In the genomic region with DNA sequence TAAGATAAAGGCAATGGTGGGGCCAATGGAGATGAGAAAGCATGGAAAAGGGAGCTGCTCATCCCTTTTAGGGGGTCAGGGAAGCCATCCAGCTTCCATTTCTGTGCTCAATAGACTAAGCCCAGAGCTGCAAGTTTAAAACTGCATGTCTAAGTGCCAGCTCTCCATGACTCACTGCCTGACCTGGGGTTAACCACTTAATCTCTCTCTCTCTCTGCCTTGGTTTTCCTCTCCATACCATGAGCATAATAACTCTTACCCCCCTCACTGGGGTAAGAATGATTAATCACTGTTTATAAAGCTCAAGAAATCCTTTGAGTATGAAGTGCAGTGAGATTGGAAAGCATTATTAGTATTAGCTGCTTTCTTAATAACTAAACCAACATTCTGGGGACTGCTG, we compare ENCODE assay signal across 14 cellular contexts.
DNase-seq lines count a peak whose midpoint lies in the region; FAIRE-seq and TF ChIP-seq lines count a peak whose summit lies in the region.
"Had no signal": no experiment of that assay in that cellular context is flagged by ENCODE, and none has a peak within 500 bp of the region (broad histone marks: within the 10 kb centered on the region; RNA-seq: fewer than 3 reads in every experiment).

No MANE protein-coding gene starts in this region.

- no peak overlapping the region for H3K4ac ChIP-seq in trophoblast cell (ENCODE audit: low read depth, low read length)

- H2BK120ac ChIP-seq in trophoblast cell (ENCODE audit: insufficient read depth, low read length, poor library complexity) = no peak overlapping the region

- H3K36me3 ChIP-seq in WERI-Rb-1 (no peaks in the 10 kb centered on the region), smooth muscle cell (ENCODE audit: low read depth) (no peaks in the 10 kb centered on the region), trophoblast cell (ENCODE audit: control insufficient read depth in 1 of 2, insufficient read depth in 2 of 2, low read length in 2 of 2) (no peaks in the 10 kb centered on the region)
- H3K36me3 ChIP-seq: BLaER1 treated with 17β-estradiol and CSF1 and Interleukin-3, amounts not matched to agents 10 nM and 100 nM; sigmoid colon; thoracic aorta had no signal

- no peak overlapping the region for H3K23ac ChIP-seq in trophoblast cell (ENCODE audit: low read length)

- H2BK5ac ChIP-seq in trophoblast cell (ENCODE audit: low read depth, low read length, poor library complexity) = no peak overlapping the region

- H3K79me1 ChIP-seq in trophoblast cell (ENCODE audit: low read length) = no peaks in the 10 kb centered on the region

- peak; percentile 55 for DNase-seq in HTR-8/SVneo (ENCODE audit: insufficient read length, low spot score)
- peak; percentile 38 for DNase-seq in WERI-Rb-1
- DNase-seq in fibroblast of the conjunctiva (ENCODE audit: low read depth) = peak; percentile 46
- DNase-seq in smooth muscle cell (lab: John Stamatoyannopoulos, UW; ENCODE audit: unreplicated experiment) = no peak
- DNase-seq in trophoblast cell = no peak
- DNase-seq in GF-D8 (lab: John Stamatoyannopoulos, UW) = no peak
- no peak for DNase-seq in SKM-1 (lab: John Stamatoyannopoulos, UW; ENCODE audit: unreplicated experiment)
- DNase-seq: NCI-H2029; NCI-H510A; occipital lobe; sigmoid colon; stimulated activated CD4-positive, alpha-beta T cell treated with anti-CD3 and anti-CD28 coated beads, Interleukin-4, amount 100 ng/mL, for 4 hours had no signal

- H3K79me2 ChIP-seq in smooth muscle cell (ENCODE audit: low read depth) (no peaks in the 10 kb centered on the region), trophoblast cell (ENCODE audit: control insufficient read depth, insufficient read depth, low read length, poor library complexity) (no peaks in the 10 kb centered on the region)

- H3K18ac ChIP-seq in trophoblast cell (ENCODE audit: low read length) = no peak overlapping the region

- H3K4me3 ChIP-seq in WERI-Rb-1 (ENCODE audit: low read depth, low read length) (no peak overlapping the region), smooth muscle cell (no peak overlapping the region), trophoblast cell (ENCODE audit: low read depth, low read length) (no peak overlapping the region)
- H3K4me3 ChIP-seq: BLaER1 treated with 17β-estradiol and CSF1 and Interleukin-3, amounts not matched to agents 10 nM and 100 nM; sigmoid colon; thoracic aorta had no signal

- H3K27me3 ChIP-seq in WERI-Rb-1 (ENCODE audit: insufficient read depth, low read depth, severe bottlenecking) (no peaks in the 10 kb centered on the region), smooth muscle cell (ENCODE audit: low read depth) (no peaks in the 10 kb centered on the region), trophoblast cell (ENCODE audit: insufficient read depth, low read length) (no peaks in the 10 kb centered on the region)
- H3K27me3 ChIP-seq: BLaER1 treated with 17β-estradiol and CSF1 and Interleukin-3, amounts not matched to agents 10 nM and 100 nM; sigmoid colon had no signal

- H3K27ac ChIP-seq in WERI-Rb-1 (no peak overlapping the region), smooth muscle cell (ENCODE audit: low read depth) (no peak overlapping the region), trophoblast cell (ENCODE audit: low read depth, low read length) (no peak overlapping the region)
- H3K27ac ChIP-seq: BLaER1 treated with 17β-estradiol and CSF1 and Interleukin-3, amounts not matched to agents 10 nM and 100 nM; sigmoid colon; thoracic aorta had no signal

- no peak overlapping the region for H2AK5ac ChIP-seq in trophoblast cell (ENCODE audit: low read length)

- no peak overlapping the region for H3K14ac ChIP-seq in trophoblast cell (ENCODE audit: low read length)

- FAIRE-seq in HTR-8/SVneo (lab: Jason Lieb, UNC) = no peak

- H3K4me1 ChIP-seq in smooth muscle cell (ENCODE audit: low read depth) (no peaks in the 10 kb centered on the region), trophoblast cell (ENCODE audit: control insufficient read depth in 1 of 2, insufficient read depth in 2 of 2, low read length in 2 of 2) (no peaks in the 10 kb centered on the region)
- H3K4me1 ChIP-seq: BLaER1 treated with 17β-estradiol and CSF1 and Interleukin-3, amounts not matched to agents 10 nM and 100 nM had no signal

- H3K9me3 ChIP-seq in WERI-Rb-1 (ENCODE audit: severe bottlenecking) (no peaks in the 10 kb centered on the region), smooth muscle cell (replicated peaks; ENCODE audit: low read depth) (no peaks in the 10 kb centered on the region), trophoblast cell (ENCODE audit: insufficient read depth, low read depth, low read length) (no peaks in the 10 kb centered on the region)
- H3K9me3 ChIP-seq: BLaER1 treated with 17β-estradiol and CSF1 and Interleukin-3, amounts not matched to agents 10 nM and 100 nM; sigmoid colon; thoracic aorta had no signal

- H3K4me2 ChIP-seq in smooth muscle cell = peak overlapping the region; percentile 49
- no peak overlapping the region for H3K4me2 ChIP-seq in trophoblast cell (ENCODE audit: low read length)
- H3K4me2 ChIP-seq: BLaER1 treated with 17β-estradiol and CSF1 and Interleukin-3, amounts not matched to agents 10 nM and 100 nM had no signal

- no peak for TF ChIP-seq CTCF in WERI-Rb-1 (IDR thresholded peaks at IDR 0.05; ENCODE audit: low read depth, low read length)
- no peak for TF ChIP-seq CTCF in smooth muscle cell (IDR thresholded peaks at IDR 0.05; ENCODE audit: borderline replicate concordance, insufficient read depth, poor library complexity, severe bottlenecking)

- no peak overlapping the region for H2BK12ac ChIP-seq in trophoblast cell (ENCODE audit: low read length)

- no peak overlapping the region for H2AFZ ChIP-seq in smooth muscle cell (ENCODE audit: low read depth)
- H2AFZ ChIP-seq in trophoblast cell (ENCODE audit: insufficient read depth, low read length, poor library complexity) = no peak overlapping the region

- H4K20me1 ChIP-seq in smooth muscle cell (ENCODE audit: low read depth) = no peaks in the 10 kb centered on the region
- H4K20me1 ChIP-seq: BLaER1 treated with 17β-estradiol and CSF1 and Interleukin-3, amounts not matched to agents 10 nM and 100 nM had no signal

- H3K9ac ChIP-seq in smooth muscle cell (ENCODE audit: low read depth) (no peak overlapping the region), trophoblast cell (ENCODE audit: low read length) (no peak overlapping the region)
- H3K9ac ChIP-seq: BLaER1 treated with 17β-estradiol and CSF1 and Interleukin-3, amounts not matched to agents 10 nM and 100 nM had no signal

- no peak overlapping the region for H4K12ac ChIP-seq in trophoblast cell (ENCODE audit: low read depth, low read length)

- H4K91ac ChIP-seq in trophoblast cell (ENCODE audit: low read depth, low read length) = no peak overlapping the region

- no peaks in the 10 kb centered on the region for H3F3A ChIP-seq in smooth muscle cell (ENCODE audit: low read depth)

- H4K8ac ChIP-seq in trophoblast cell (ENCODE audit: low read depth, low read length) = no peak overlapping the region

Comparison
In these comparisons a context has a peak if more than half of its experiments do, and no peak if none do; other contexts are left out.
1. DNase-seq: peak in HTR-8/SVneo (single experiment), WERI-Rb-1 (single experiment) and fibroblast of the conjunctiva (single experiment); none in smooth muscle cell (single experiment), trophoblast cell (0 of 2), GF-D8 (single experiment) and SKM-1 (single experiment).